ENCODE assay signal across 18 cellular contexts in the genomic region with DNA sequence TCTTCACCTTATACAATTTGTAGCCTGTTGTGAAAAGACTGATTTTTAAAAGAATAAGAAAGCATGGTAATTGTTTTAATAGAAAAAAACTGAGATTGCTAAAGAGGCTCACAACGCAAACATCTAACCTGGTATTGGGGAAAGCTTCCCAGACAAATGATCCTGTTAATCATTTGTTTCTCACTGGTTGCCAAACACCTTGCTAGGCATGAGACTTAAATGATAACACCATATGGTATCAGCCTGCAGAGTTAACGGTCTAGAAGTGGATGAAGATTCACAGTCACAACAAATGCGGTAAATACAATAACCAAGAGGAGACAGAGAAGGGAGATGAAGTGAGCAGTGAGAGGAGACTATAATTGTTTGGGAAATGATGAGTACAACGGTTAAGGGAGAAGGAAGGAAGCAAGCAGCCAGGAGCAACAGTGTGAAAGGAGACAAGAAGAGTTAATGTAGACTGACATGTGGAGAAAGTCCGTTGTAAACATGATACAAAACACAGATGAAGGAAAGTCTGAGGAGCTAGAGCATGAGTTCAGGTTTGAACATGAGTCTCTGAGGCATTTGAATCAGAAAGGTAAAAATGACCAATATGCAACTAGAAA. TPM values are rescaled to one million over a fixed set of nuclear protein-coding genes. Genes with fewer than 3 reads are reported as not detected.
DNase-seq lines count a peak whose midpoint lies in the region; ATAC-seq, FAIRE-seq and TF ChIP-seq lines count a peak whose summit lies in the region.
"Had no signal": no experiment of that assay in that cellular context is flagged by ENCODE, and none has a peak within 500 bp of the region (broad histone marks: within the 10 kb centered on the region; RNA-seq: fewer than 3 reads in every experiment).

No MANE protein-coding gene starts in this region.

- H3K79me1 ChIP-seq in IMR-90 (ENCODE audit: low read depth in 1 of 2, low read length in 2 of 2) = peaks cover 18 to 36% of the 10 kb centered on the region in 2 experiments; a peak in 2 of 4 replicates

- H4K20me1 ChIP-seq in IMR-90 (ENCODE audit: insufficient read depth, low read length) (peaks cover 14% of the 10 kb centered on the region; the same call in 1 of the 2 replicates), K562 (replicated peaks; ENCODE audit: control insufficient read depth, insufficient read depth, low read length) (no peaks in the 10 kb centered on the region)

- H4K91ac ChIP-seq in IMR-90 (ENCODE audit: insufficient read depth, low read depth, low read length) = no peak overlapping the region

- no peaks in the 10 kb centered on the region for H3K9me3 ChIP-seq in IMR-90 (ENCODE audit: control insufficient read depth, insufficient read depth, low read length)
- no peaks in the 10 kb centered on the region for H3K9me3 ChIP-seq in K562 (replicated peaks; ENCODE audit: control insufficient read depth, insufficient read depth, low read depth, low read length)
- H3K9me3 ChIP-seq in gastroesophageal sphincter = no peaks in the 10 kb centered on the region
- H3K9me3 ChIP-seq: colonic mucosa, heart right ventricle, ovary, SK-N-SH, vagina had no signal

- dilution Hi-C loops in IMR-90 (cut with HindIII; ENCODE audit: low sequenced_read_pairs, unreplicated experiment) = no loop called here

- peak overlapping the region; percentile 4 for H2AK5ac ChIP-seq in IMR-90 (ENCODE audit: low read depth, low read length)

- H2BK20ac ChIP-seq in IMR-90 (ENCODE audit: low read depth, low read length) = no peak overlapping the region

- H3K4me2 ChIP-seq in IMR-90 (ENCODE audit: low read depth, low read length) (no peak overlapping the region; the same call in 1 of the 2 replicates), K562 (ENCODE audit: insufficient read depth, low read length) (no peak overlapping the region)
- H3K4me2 ChIP-seq: SK-N-SH had no signal

- no peaks in the 10 kb centered on the region for H3K27me3 ChIP-seq in IMR-90 (ENCODE audit: control insufficient read depth, insufficient read depth, low read length)
- no peaks in the 10 kb centered on the region for H3K27me3 ChIP-seq in K562 (ENCODE audit: control insufficient read depth in 2 of 2, insufficient read depth in 2 of 2, low read length in 2 of 2)
- H3K27me3 ChIP-seq in gastroesophageal sphincter = no peaks in the 10 kb centered on the region
- H3K27me3 ChIP-seq: colonic mucosa, heart right ventricle, ovary, vagina had no signal

- H3K9ac ChIP-seq in IMR-90 (ENCODE audit: low read depth, low read length) = no peak overlapping the region
- H3K9ac ChIP-seq in K562 (ENCODE audit: insufficient read depth in 1 of 2, low read depth in 2 of 2, low read length in 2 of 2) = no peak overlapping the region
- H3K9ac ChIP-seq: SK-N-SH had no signal

- H3K18ac ChIP-seq in IMR-90 (ENCODE audit: low read depth, low read length) = no peak overlapping the region

- peak overlapping the region; percentile 6; the same call in 1 of the 2 replicates for H2BK120ac ChIP-seq in IMR-90 (ENCODE audit: low read depth, low read length)

- TF ChIP-seq CTCF in IMR-90 (conservative IDR thresholded peaks at IDR 0.05; ENCODE audit: low read depth, low read length) (no peak), K562 (IDR thresholded peaks at IDR 0.05 in 2 of 3, conservative IDR thresholded peaks at IDR 0.05 in 1 of 3; ENCODE audit: insufficient read depth in 2 of 3, low read depth in 1 of 3, low read length in 3 of 3) (no peak), gastroesophageal sphincter (IDR thresholded peaks at IDR 0.05) (no peak)

- H3K4ac ChIP-seq in IMR-90 (ENCODE audit: low read depth, low read length) = peak overlapping the region; percentile 20; the same call in 1 of the 2 replicates

- BruUV-seq in IMR-90 (replicated peaks; lab: Mats Ljungman, UMichigan) = no TSS peak
- no TSS peak for BruUV-seq in K562 (replicated peaks; lab: Mats Ljungman, UMichigan)

- intact Hi-C loops in IMR-90 (cut with micrococcal nuclease) = loop anchor here (5.0 kb wide), 1 partner anchor 1212 kb away; no protein-coding TSS in a partner anchor
- intact Hi-C loops in K562 (cut with micrococcal nuclease) = loop anchor here (5.0 kb wide), 1 partner anchor 442 kb away; no protein-coding TSS in a partner anchor

- peak; percentile 76 for FAIRE-seq in K562 (lab: Jason Lieb, UNC)

- WGBS in IMR-90 (ENCODE audit: extremely low coverage in 2 of 2, insufficient read length in 1 of 2), 2 experiments = 17% methylated on average over 2 of the region's 5 CpGs; no CpG with 5 or more reads in 1 of the 2 experiments
- 17% methylated on average over 5 of the region's 5 CpGs for WGBS in K562 (ENCODE audit: insufficient coverage, low coverage, missing lambda C conversion rate)
- 57 to 63% methylated on average over 5 of the region's 5 CpGs for WGBS in gastroesophageal sphincter (ENCODE audit: low coverage in 1 of 2), 2 donors

- H3K27ac ChIP-seq in IMR-90 (ENCODE audit: insufficient read depth, low read length) (no peak overlapping the region), K562 (ENCODE audit: extremely low read depth, low read depth, low read length) (no peak overlapping the region), caudate nucleus (ENCODE audit: low read depth, low read length) (no peak overlapping the region), gastroesophageal sphincter (no peak overlapping the region)
- H3K27ac ChIP-seq: C4-2B, colonic mucosa, heart right ventricle, ovary, vagina had no signal

- peak overlapping the region; percentile 55 for H3K14ac ChIP-seq in IMR-90 (replicated peaks; ENCODE audit: low read depth, low read length)

- no peak overlapping the region for H2AFZ ChIP-seq in IMR-90 (replicated peaks; ENCODE audit: low read length, poor library complexity)
- H2AFZ ChIP-seq in K562 (ENCODE audit: low read depth, low read length) = peak overlapping the region; percentile 13; the same call in 1 of the 2 replicates

- no peak overlapping the region for H3K56ac ChIP-seq in IMR-90 (ENCODE audit: extremely low read depth, insufficient read depth, low read length)

- H2BK5ac ChIP-seq in IMR-90 (ENCODE audit: low read depth, low read length, poor library complexity, severe bottlenecking) = no peak overlapping the region

- H3K79me2 ChIP-seq in K562 (ENCODE audit: control insufficient read depth, insufficient read depth, low read length) = peaks cover 3% of the 10 kb centered on the region; the same call in 1 of the 3 replicates

- no peak for TF ChIP-seq RAD21 in IMR-90 (IDR thresholded peaks at IDR 0.05; ENCODE audit: low read length)
- TF ChIP-seq RAD21 in K562 (CRISPR knock-in tag; conservative IDR thresholded peaks at IDR 0.05 in 1 of 2, IDR thresholded peaks at IDR 0.05 in 1 of 2) = no peak

- H3K4me1 ChIP-seq in IMR-90 (ENCODE audit: control insufficient read depth, insufficient read depth, low read length) = no peaks in the 10 kb centered on the region; the same call in 1 of the 2 replicates
- H3K4me1 ChIP-seq in K562 (replicated peaks in 1 of 2; ENCODE audit: control insufficient read depth in 2 of 2, insufficient read depth in 2 of 2, low read length in 2 of 2) = peaks cover 0 to 2% of the 10 kb centered on the region in 2 experiments; a peak in 3 of 5 replicates
- peaks cover 0 to 7% (median 0%) of the 10 kb centered on the region in 3 donors for H3K4me1 ChIP-seq in gastroesophageal sphincter
- H3K4me1 ChIP-seq: colonic mucosa had no signal

- POLR2A ChIA-PET in IMR-90 (lab: Charles Lee; ENCODE audit: unreplicated experiment) = no interaction called here
- POLR2A ChIA-PET in K562 (lab: Yijun Ruan, JAX) = interaction anchor here (0.7 to 1.1 kb wide), 3 partner anchors 13 to 26 kb away, joined by 3 read pairs; no protein-coding TSS in a partner anchor

- H2AK9ac ChIP-seq in IMR-90 (replicated peaks; ENCODE audit: low read depth, low read length, poor library complexity) = no peak overlapping the region

- peak overlapping the region; percentile 84; the same call in 1 of the 2 replicates for H3K23ac ChIP-seq in IMR-90 (ENCODE audit: low read depth, low read length)

- H2BK15ac ChIP-seq in IMR-90 (ENCODE audit: low read depth, low read length) = no peak overlapping the region

- H3K9me1 ChIP-seq in IMR-90 (ENCODE audit: insufficient read depth, low read length) (peaks cover 5% of the 10 kb centered on the region; the same call in 1 of the 2 replicates), K562 (ENCODE audit: control insufficient read depth, insufficient read depth, low read length) (no peaks in the 10 kb centered on the region)

- H4K8ac ChIP-seq in IMR-90 (ENCODE audit: low read depth in 2 of 2, low read length in 2 of 2) = no peak overlapping the region

- no peak for DNase-seq in IMR-90
- DNase-seq in K562 (ENCODE audit: extremely low read depth in 1 of 4, low spot score in 3 of 4) = no peak
- DNase-seq in renal cortical epithelial cell (ENCODE audit: low read depth) = peak; percentile 75
- no peak for DNase-seq in stimulated activated CD4-positive, alpha-beta T cell treated with anti-CD3 and anti-CD28 coated beads, Interleukin-2, amount 100 ng/mL, for 24 hours
- DNase-seq in caudate nucleus (lab: John Stamatoyannopoulos, UW) = no peak
- DNase-seq: activated CD8-positive, alpha-beta memory T cell treated with anti-CD3 and anti-CD28 coated beads for 24 hours; activated gamma-delta T cell; anterior cingulate cortex; colonic mucosa; heart right ventricle; NCI-H1092; ovary; PC-3; SK-N-SH had no signal

- in situ Hi-C loops in IMR-90 (cut with MboI; ENCODE audit: low sequenced_read_pairs) = loop anchor here (10.0 kb wide), 1 partner anchor 440 kb away; no protein-coding TSS in a partner anchor
- in situ Hi-C loops in K562 (cut with MboI) = loop anchor here (25.0 kb wide), 1 partner anchor 437 kb away; no protein-coding TSS in a partner anchor

- no peak for TF ChIP-seq POLR2A in IMR-90 (IDR thresholded peaks at IDR 0.05; ENCODE audit: low read depth, low read length)
- no peak for TF ChIP-seq POLR2A in K562 (conservative IDR thresholded peaks at IDR 0.05)
- no peak for TF ChIP-seq POLR2A in gastroesophageal sphincter (IDR thresholded peaks at IDR 0.05)

- H3K4me3 ChIP-seq in IMR-90 (ENCODE audit: insufficient read depth, low read depth, low read length) = no peak overlapping the region
- no peak overlapping the region for H3K4me3 ChIP-seq in K562
- no peak overlapping the region for H3K4me3 ChIP-seq in gastroesophageal sphincter
- H3K4me3 ChIP-seq: colonic mucosa, heart right ventricle, ovary, vagina had no signal

- ATAC-seq in GM19463 (IDR thresholded peaks at IDR 0.05; ENCODE audit: unreplicated experiment) (peak; percentile 23), IMR-90 (ENCODE audit: low read depth) (no peak), K562 (peak; percentile 15), gastroesophageal sphincter (no peak)
- ATAC-seq: heart right ventricle, PC-3 had no signal

- no peak overlapping the region; the same call in 1 of the 2 replicates for H4K5ac ChIP-seq in IMR-90 (ENCODE audit: low read depth, low read length)

- H3K36me3 ChIP-seq in IMR-90 (ENCODE audit: control insufficient read depth, insufficient read depth, low read length) (no peaks in the 10 kb centered on the region), K562 (ENCODE audit: control insufficient read depth, insufficient read depth, low read length) (no peaks in the 10 kb centered on the region), gastroesophageal sphincter (no peaks in the 10 kb centered on the region)
- H3K36me3 ChIP-seq: colonic mucosa, heart right ventricle, ovary, vagina had no signal

- CTCF ChIA-PET in IMR-90 (lab: Yijun Ruan, JAX) (interaction anchor here (0.5 to 1.7 kb wide), 2 partner anchors 80 to 247 kb away, joined by 3 to 4 read pairs; no protein-coding TSS in a partner anchor), K562 (lab: Yijun Ruan, JAX; ENCODE audit: low intra/inter-chr PET ratio) (interaction anchor here (0.6 kb wide), 1 partner anchor 241 kb away, joined by 3 read pairs; no protein-coding TSS in a partner anchor)

- no peak for TF ChIP-seq EP300 in K562 (IDR thresholded peaks at IDR 0.05; ENCODE audit: low read length)
- no peak for TF ChIP-seq EP300 in gastroesophageal sphincter (IDR thresholded peaks at IDR 0.05)

RNA-seq across cellular contexts. Expression of a gene that starts 19.8 kb away (rescaled TPM):
- 8.6 and 18.1 TPM in 2 replicates for total RNA-seq in IMR-90 (2012; rRNA removed)
- 6.4 and 8.5 TPM in 2 replicates for polyA plus RNA-seq in IMR-90 (2012; rRNA removed)
- 1.6 and 2.1 TPM in 2 replicates for polyA plus RNA-seq in IMR-90 (2012; cell fraction: cytosol; rRNA removed)
- polyA plus RNA-seq in IMR-90 (2012; cell fraction: nucleus; rRNA removed; ENCODE audit: low replicate concordance) = 1.2 and 4.1 TPM in 2 replicates
- 6.4 and 19.2 TPM in 2 replicates for total RNA-seq in K562 (2011; cell fraction: chromatin; rRNA removed; ENCODE audit: low replicate concordance)
- 2.7 and 3.2 TPM in 2 replicates for total RNA-seq in K562 (2011; cell fraction: nucleolus; rRNA removed)
- 8.8 and 15.0 TPM in 2 replicates for total RNA-seq in K562 (2011; cell fraction: nucleoplasm; rRNA removed)
- total RNA-seq in K562 (2014; rRNA removed) = 4.7 and 5.5 TPM in 2 replicates
- 4.8 and 5.4 TPM in 2 replicates for total RNA-seq in K562 (2014; rRNA removed; fragmentation: Illumina TruSeq; extraction: Trizol)
- total RNA-seq in K562 (2015; rRNA removed; fragmentation: Illumina TruSeq; extraction: Trizol) = 4.6 TPM in 2 replicates
- 4.7 and 6.8 TPM in 2 replicates for total RNA-seq in K562 (2021)
- 5.4 and 9.3 TPM in 2 replicates for polyA plus RNA-seq in K562 (2011; rRNA removed)
- polyA plus RNA-seq in K562 (2011; cell fraction: cytosol; rRNA removed) = 1.4 and 2.4 TPM in 2 replicates
- polyA plus RNA-seq in K562 (2011; cell fraction: nucleus; rRNA removed) = 2.1 and 2.3 TPM in 2 replicates
- polyA plus RNA-seq in K562 (2012) = 5.2 and 5.9 TPM in 2 replicates
- polyA plus RNA-seq in K562 (2014; fragmentation: Illumina TruSeq; extraction: Trizol) = 6.3 and 7.0 TPM in 2 replicates
- polyA plus RNA-seq in K562 (2014; fragmentation: Nextera tagmentation; extraction: Ambion mirVana) = 1 to 10 TPM; 1.4 to 1.7 TPM
- polyA plus RNA-seq in K562 (2014; rRNA removed) = 4.5 and 5.5 TPM in 2 replicates
- polyA minus RNA-seq in K562 (2011; rRNA and poly(A)+ RNA removed) = 10.5 and 14.0 TPM in 2 replicates
- polyA minus RNA-seq in K562 (2011; cell fraction: cytosol; rRNA and poly(A)+ RNA removed) = 5.0 and 6.3 TPM in 2 replicates
- polyA minus RNA-seq in K562 (2011; cell fraction: nucleus; rRNA and poly(A)+ RNA removed) = 3.2 and 4.4 TPM in 2 replicates
- 13.9 and 24.0 TPM in 2 replicates for total RNA-seq in renal cortical epithelial cell
- 10 to 100 TPM in 1 of 4 donors, 1 to 10 TPM in 3; 6.9 to 11.6 (median 8.3) TPM for total RNA-seq in gastroesophageal sphincter

Comparison
In these comparisons a context has a peak if more than half of its experiments do, and no peak if none do; other contexts are left out.
1. ATAC-seq: peak in GM19463 (single experiment) and K562 (single experiment); none in IMR-90 (single experiment) and gastroesophageal sphincter (single experiment).